Comparison of ENCODE assay signal across 1 cellular context in the genomic region with DNA sequence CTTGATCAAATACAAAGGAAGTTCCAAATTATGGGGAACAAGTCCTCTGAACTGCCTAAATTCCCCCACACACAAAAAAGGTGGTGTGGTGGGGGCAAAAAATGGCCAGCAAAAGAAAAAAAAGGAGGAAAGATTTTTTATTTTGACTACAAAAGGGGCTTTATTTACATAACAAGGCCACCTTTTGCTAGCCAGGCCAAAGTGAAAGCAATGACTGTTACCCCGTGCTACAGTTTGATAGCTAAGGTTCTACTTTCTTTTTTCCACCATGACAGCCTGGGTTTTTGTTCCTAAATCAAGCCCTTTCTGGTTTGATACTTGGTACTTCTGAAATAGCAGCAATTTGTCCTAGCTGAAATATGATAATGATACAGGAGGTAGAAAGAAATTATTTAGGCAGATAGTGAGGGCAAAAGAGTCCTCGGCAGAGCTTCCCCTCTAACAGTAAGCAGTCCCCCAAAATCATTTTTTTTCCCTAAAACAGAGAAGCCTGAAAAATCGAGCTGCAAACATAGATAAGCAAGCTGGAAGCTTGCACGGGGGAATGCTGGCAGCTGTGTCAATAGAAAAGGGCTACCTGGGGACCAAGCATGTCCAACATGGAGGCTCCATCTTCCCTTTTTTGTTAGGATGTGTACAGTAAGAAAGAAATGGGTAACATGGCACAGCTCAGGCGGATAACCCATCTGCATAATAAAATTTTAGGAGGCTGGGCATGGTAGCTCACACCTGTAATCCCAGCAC.
A peak's percentile ranks its signal among the peaks of the same experiment; 100 is the strongest.
TF ChIP-seq lines count a peak whose summit lies in the region.

No MANE protein-coding gene starts in this region.

TF ChIP-seq in K562, 482 proteins besides CTCF, POLR2A, EP300 and RAD21 (continued from another document):
- TF ChIP-seq BCL6 (CRISPR knock-in tag; IDR thresholded peaks at IDR 0.05) (no peak), ZNF12 (CRISPR knock-in tag; IDR thresholded peaks at IDR 0.05) (no peak), ZNF644 (tag; IDR thresholded peaks at IDR 0.05; ENCODE audit: low read depth) (no peak), HOXB6 (CRISPR knock-in tag; IDR thresholded peaks at IDR 0.05; ENCODE audit: borderline replicate concordance) (no peak), CBFA2T3 (IDR thresholded peaks at IDR 0.05) (peak; percentile 61), E2F3 (CRISPR knock-in tag; IDR thresholded peaks at IDR 0.05) (no peak), ESRRB (CRISPR knock-in tag; IDR thresholded peaks at IDR 0.05; ENCODE audit: borderline replicate concordance) (no peak), HSF4 (CRISPR knock-in tag; IDR thresholded peaks at IDR 0.05; ENCODE audit: borderline replicate concordance) (no peak), HNRNPUL1 (IDR thresholded peaks at IDR 0.05; ENCODE audit: low read length) (no peak), HLTF (IDR thresholded peaks at IDR 0.05) (no peak), STAT5B (CRISPR knock-in tag; IDR thresholded peaks at IDR 0.05) (no peak), ARNT (IDR thresholded peaks at IDR 0.05) (no peak), ELF1 (tag; IDR thresholded peaks at IDR 0.05) (no peak), RB1 (IDR thresholded peaks at IDR 0.05; ENCODE audit: low read depth) (no peak), PRMT5 (CRISPR knock-in tag; IDR thresholded peaks at IDR 0.05) (no peak), ELF2 (CRISPR knock-in tag; IDR thresholded peaks at IDR 0.05) (no peak), NCOA4 (IDR thresholded peaks at IDR 0.05; ENCODE audit: partially characterized antibody) (no peak), TAL1 (IDR thresholded peaks at IDR 0.05) (peak; percentile 50), SMAD4 (CRISPR knock-in tag; conservative IDR thresholded peaks at IDR 0.05) (no peak), RBM22 (IDR thresholded peaks at IDR 0.05; ENCODE audit: low read depth, low read length, poor library complexity, severe bottlenecking) (no peak), SAFB (IDR thresholded peaks at IDR 0.05; ENCODE audit: borderline replicate concordance, low read depth, low read length) (no peak), FOXA3 (CRISPR knock-in tag; conservative IDR thresholded peaks at IDR 0.05 in 1 of 2, IDR thresholded peaks at IDR 0.05 in 1 of 2) (peak; percentile 47 to 87; a peak in 2 of 4 replicates), CEBPG (CRISPR knock-in tag; IDR thresholded peaks at IDR 0.05) (no peak), CEBPG (tag; conservative IDR thresholded peaks at IDR 0.05 in 1 of 2, IDR thresholded peaks at IDR 0.05 in 1 of 2) (no peak), ZFP30 (CRISPR knock-in tag; IDR thresholded peaks at IDR 0.05; ENCODE audit: borderline replicate concordance) (no peak), TFAM (CRISPR knock-in tag; conservative IDR thresholded peaks at IDR 0.05) (no peak), BDP1 (IDR thresholded peaks at IDR 0.05; ENCODE audit: insufficient read depth, insufficient read length) (no peak), ZKSCAN8 (CRISPR knock-in tag; IDR thresholded peaks at IDR 0.05) (no peak), BRCA1 (IDR thresholded peaks at IDR 0.05) (no peak), BRCA1 (CRISPR knock-in tag; IDR thresholded peaks at IDR 0.05) (no peak), NFXL1 (CRISPR knock-in tag; IDR thresholded peaks at IDR 0.05) (no peak), BRF1 (IDR thresholded peaks at IDR 0.05; ENCODE audit: borderline replicate concordance, extremely low read depth, insufficient read length) (no peak), EGR1 (conservative IDR thresholded peaks at IDR 0.05) (no peak), PCBP1 (IDR thresholded peaks at IDR 0.05; ENCODE audit: low read depth, low read length, poor library complexity, severe bottlenecking) (no peak), NR4A1 (CRISPR knock-in tag; IDR thresholded peaks at IDR 0.05) (no peak), NR4A1 (tag; IDR thresholded peaks at IDR 0.05) (no peak), MITF (IDR thresholded peaks at IDR 0.05) (no peak)
- TF ChIP-seq, protein P1, sequence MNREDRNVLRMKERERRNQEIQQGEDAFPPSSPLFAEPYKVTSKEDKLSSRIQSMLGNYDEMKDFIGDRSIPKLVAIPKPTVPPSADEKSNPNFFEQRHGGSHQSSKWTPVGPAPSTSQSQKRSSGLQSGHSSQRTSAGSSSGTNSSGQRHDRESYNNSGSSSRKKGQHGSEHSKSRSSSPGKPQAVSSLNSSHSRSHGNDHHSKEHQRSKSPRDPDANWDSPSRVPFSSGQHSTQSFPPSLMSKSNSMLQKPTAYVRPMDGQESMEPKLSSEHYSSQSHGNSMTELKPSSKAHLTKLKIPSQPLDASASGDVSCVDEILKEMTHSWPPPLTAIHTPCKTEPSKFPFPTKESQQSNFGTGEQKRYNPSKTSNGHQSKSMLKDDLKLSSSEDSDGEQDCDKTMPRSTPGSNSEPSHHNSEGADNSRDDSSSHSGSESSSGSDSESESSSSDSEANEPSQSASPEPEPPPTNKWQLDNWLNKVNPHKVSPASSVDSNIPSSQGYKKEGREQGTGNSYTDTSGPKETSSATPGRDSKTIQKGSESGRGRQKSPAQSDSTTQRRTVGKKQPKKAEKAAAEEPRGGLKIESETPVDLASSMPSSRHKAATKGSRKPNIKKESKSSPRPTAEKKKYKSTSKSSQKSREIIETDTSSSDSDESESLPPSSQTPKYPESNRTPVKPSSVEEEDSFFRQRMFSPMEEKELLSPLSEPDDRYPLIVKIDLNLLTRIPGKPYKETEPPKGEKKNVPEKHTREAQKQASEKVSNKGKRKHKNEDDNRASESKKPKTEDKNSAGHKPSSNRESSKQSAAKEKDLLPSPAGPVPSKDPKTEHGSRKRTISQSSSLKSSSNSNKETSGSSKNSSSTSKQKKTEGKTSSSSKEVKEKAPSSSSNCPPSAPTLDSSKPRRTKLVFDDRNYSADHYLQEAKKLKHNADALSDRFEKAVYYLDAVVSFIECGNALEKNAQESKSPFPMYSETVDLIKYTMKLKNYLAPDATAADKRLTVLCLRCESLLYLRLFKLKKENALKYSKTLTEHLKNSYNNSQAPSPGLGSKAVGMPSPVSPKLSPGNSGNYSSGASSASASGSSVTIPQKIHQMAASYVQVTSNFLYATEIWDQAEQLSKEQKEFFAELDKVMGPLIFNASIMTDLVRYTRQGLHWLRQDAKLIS (CRISPR knock-in tag; IDR thresholded peaks at IDR 0.05) = no peak
- TF ChIP-seq, protein P2, sequence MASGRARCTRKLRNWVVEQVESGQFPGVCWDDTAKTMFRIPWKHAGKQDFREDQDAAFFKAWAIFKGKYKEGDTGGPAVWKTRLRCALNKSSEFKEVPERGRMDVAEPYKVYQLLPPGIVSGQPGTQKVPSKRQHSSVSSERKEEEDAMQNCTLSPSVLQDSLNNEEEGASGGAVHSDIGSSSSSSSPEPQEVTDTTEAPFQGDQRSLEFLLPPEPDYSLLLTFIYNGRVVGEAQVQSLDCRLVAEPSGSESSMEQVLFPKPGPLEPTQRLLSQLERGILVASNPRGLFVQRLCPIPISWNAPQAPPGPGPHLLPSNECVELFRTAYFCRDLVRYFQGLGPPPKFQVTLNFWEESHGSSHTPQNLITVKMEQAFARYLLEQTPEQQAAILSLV (tag; IDR thresholded peaks at IDR 0.05) = no peak
